ENCODE assay signal across 10 cellular contexts in genomic region chr20:56373942-56374341, GRCh38. TPM values are rescaled to one million over a fixed set of nuclear protein-coding genes. Genes with fewer than 3 reads are reported as not detected.
A peak's percentile ranks its signal among the peaks of the same experiment; 100 is the strongest.
DNase-seq lines count a peak whose midpoint lies in the region; ATAC-seq and TF ChIP-seq lines count a peak whose summit lies in the region.
"Had no signal": no experiment of that assay in that cellular context is flagged by ENCODE, and none has a peak within 500 bp of the region (broad histone marks: within the 10 kb centered on the region; RNA-seq: fewer than 3 reads in every experiment).

No MANE protein-coding gene starts in this region.

- ATAC-seq in HG02759 (IDR thresholded peaks at IDR 0.05; ENCODE audit: unreplicated experiment), result peak; percentile 39
- peak; percentile 62 for ATAC-seq in lung (ENCODE audit: insufficient read depth, low FRiP score)
- ATAC-seq in HG03439 (IDR thresholded peaks at IDR 0.05; ENCODE audit: unreplicated experiment), result no peak

- no peaks in the 10 kb centered on the region for H3K27me3 ChIP-seq in lung (ENCODE audit: control insufficient read depth, insufficient read depth)

- H3K4me3 Mint-ChIP-seq in activated CD4-positive, alpha-beta memory T cell treated with anti-CD3 and anti-CD28 coated beads, Interleukin-2, amount 10 ng/mL, durations not matched to agents 7 days and 5 days, result no peak overlapping the region
- H3K4me3 Mint-ChIP-seq: T-cell had no signal

- no peaks in the 10 kb centered on the region for H3K9me3 Mint-ChIP-seq in activated CD4-positive, alpha-beta memory T cell treated with anti-CD3 and anti-CD28 coated beads, Interleukin-2, amount 10 ng/mL, durations not matched to agents 7 days and 5 days
- H3K9me3 Mint-ChIP-seq: T-cell had no signal

- peaks cover 83% of the 10 kb centered on the region for H3K36me3 Mint-ChIP-seq in activated CD4-positive, alpha-beta memory T cell treated with anti-CD3 and anti-CD28 coated beads, Interleukin-2, amount 10 ng/mL, durations not matched to agents 7 days and 5 days (ENCODE audit: low read depth)

- peaks cover 44% of the 10 kb centered on the region for H3K4me1 Mint-ChIP-seq in activated CD4-positive, alpha-beta memory T cell treated with anti-CD3 and anti-CD28 coated beads, Interleukin-2, amount 10 ng/mL, durations not matched to agents 7 days and 5 days

- POLR2A ChIA-PET in activated CD4-positive, alpha-beta memory T cell treated with anti-CD3 and anti-CD28 coated beads, Interleukin-2, amount 10 ng/mL, durations not matched to agents 7 days and 5 days (lab: Charles Lee), result interaction anchor here (0.7 to 3.8 kb wide), 3 partner anchors 9 to 54 kb away, joined by 3 to 11 read pairs (median 4); partner anchors contain the start of genes AURKA and CSTF1

- H3K27me3 Mint-ChIP-seq in activated CD4-positive, alpha-beta memory T cell treated with anti-CD3 and anti-CD28 coated beads, Interleukin-2, amount 10 ng/mL, durations not matched to agents 7 days and 5 days, result no peaks in the 10 kb centered on the region
- H3K27me3 Mint-ChIP-seq: T-cell had no signal

- no peak overlapping the region for H3K27ac ChIP-seq in lung (ENCODE audit: low read depth in 1 of 2, low read length in 1 of 2)

- DNase-seq in EH (ENCODE audit: low read depth), result peak; percentile 92
- DNase-seq in activated CD4-positive, alpha-beta memory T cell treated with anti-CD3 and anti-CD28 coated beads, Interleukin-2, amount 10 ng/mL, durations not matched to agents 7 days and 5 days, result no peak
- no peak for DNase-seq in lung (ENCODE audit: low spot score)
- DNase-seq in NCI-H2227 treated with DMSO at 0.1 percent for 48 hours (lab: John Stamatoyannopoulos, UW), result no peak
- DNase-seq in mesenteric fat pad (ENCODE audit: low spot score), result no peak
- DNase-seq in mucosa of gallbladder (ENCODE audit: low spot score), result no peak
- DNase-seq: stimulated activated CD4-positive, alpha-beta T cell treated with anti-CD3 and anti-CD28 coated beads, Interleukin-15, amount 100 ng/mL, for 24 hours; T-cell had no signal

- H3K9me3 ChIP-seq in lung (ENCODE audit: control insufficient read depth in 2 of 2, insufficient read depth in 1 of 2, low read length in 1 of 2), result no peaks in the 10 kb centered on the region

- no peak overlapping the region for H3K4me3 ChIP-seq in lung

- 20 to 45% methylated on average over 1 of the region's 1 CpG for WGBS in lung, 2 donors

- no peaks in the 10 kb centered on the region for H3K4me1 ChIP-seq in lung (ENCODE audit: control insufficient read depth in 2 of 2, insufficient read depth in 2 of 2, low read length in 2 of 2)

- no peak for TF ChIP-seq CTCF in lung (IDR thresholded peaks at IDR 0.05; ENCODE audit: control extremely low read depth, extremely low read depth)

- CTCF ChIA-PET in activated CD4-positive, alpha-beta memory T cell treated with anti-CD3 and anti-CD28 coated beads, Interleukin-2, amount 10 ng/mL, durations not matched to agents 7 days and 5 days (lab: Charles Lee), result no interaction called here

- peaks cover 0 to 3% of the 10 kb centered on the region in 2 donors for H3K36me3 ChIP-seq in lung (ENCODE audit: control insufficient read depth in 2 of 2, insufficient read depth in 2 of 2, low read length in 2 of 2)

- H3K27ac Mint-ChIP-seq in activated CD4-positive, alpha-beta memory T cell treated with anti-CD3 and anti-CD28 coated beads, Interleukin-2, amount 10 ng/mL, durations not matched to agents 7 days and 5 days, result peak overlapping the region; percentile 61

RNA-seq across cellular contexts. Expression of gene FAM210B, which starts 15.2 kb away (rescaled TPM):
- 1 to 10 TPM; 3.7 to 4.3 TPM for total RNA-seq in activated CD4-positive, alpha-beta memory T cell treated with anti-CD3 and anti-CD28 coated beads, Interleukin-2, amount 10 ng/mL, durations not matched to agents 7 days and 5 days
- total RNA-seq in lung (10 to 100 TPM; 27.3 to 41.7 TPM), mesenteric fat pad (48.3 TPM), mucosa of gallbladder (72.9 TPM)
- polyA plus RNA-seq in lung, result 10 to 100 TPM; 18.7 to 22.8 TPM

RNA-seq across cellular contexts. Expression of gene AURKA, which starts 18.1 kb away (rescaled TPM):
- total RNA-seq in activated CD4-positive, alpha-beta memory T cell treated with anti-CD3 and anti-CD28 coated beads, Interleukin-2, amount 10 ng/mL, durations not matched to agents 7 days and 5 days, result 10 to 100 TPM; 91.9 to 95.4 TPM
- total RNA-seq in lung (1 to 10 TPM; 3.6 to 6.2 TPM), mesenteric fat pad (1.4 TPM), mucosa of gallbladder (4.6 TPM)
- polyA plus RNA-seq in lung, result 1 to 10 TPM; 1.5 to 2.7 TPM

RNA-seq across cellular contexts. Expression of gene CSTF1, which starts 18.5 kb away (rescaled TPM):
- total RNA-seq in activated CD4-positive, alpha-beta memory T cell treated with anti-CD3 and anti-CD28 coated beads, Interleukin-2, amount 10 ng/mL, durations not matched to agents 7 days and 5 days, result 10 to 100 TPM; 61.5 to 64.9 TPM
- total RNA-seq in lung (10 to 100 TPM; 23.5 to 36.1 TPM), mesenteric fat pad (21.2 TPM), mucosa of gallbladder (24.1 TPM)
- 10 to 100 TPM in 1 of 2 donors, 1 to 10 TPM in 1; 6.4 to 14.7 TPM for polyA plus RNA-seq in lung

RNA-seq across cellular contexts. Expression of gene CASS4, which starts 38.1 kb away (rescaled TPM):
- total RNA-seq in activated CD4-positive, alpha-beta memory T cell treated with anti-CD3 and anti-CD28 coated beads, Interleukin-2, amount 10 ng/mL, durations not matched to agents 7 days and 5 days, result 10 to 100 TPM; 13.2 TPM
- total RNA-seq in lung (10 to 100 TPM; 19.7 to 30.7 TPM), mesenteric fat pad (3.1 TPM), mucosa of gallbladder (2.0 TPM)
- polyA plus RNA-seq in lung, result 1 to 10 TPM; 4.5 to 9.9 TPM

Comparison
In these comparisons a context has a peak if more than half of its experiments do, and no peak if none do; other contexts are left out.
1. RNA of gene AURKA, which starts 18.1 kb away (total RNA-seq): 91.9 to 95.4 TPM in activated CD4-positive, alpha-beta memory T cell treated with anti-CD3 and anti-CD28 coated beads, Interleukin-2, amount 10 ng/mL, durations not matched to agents 7 days and 5 days; 3.6 to 6.2 TPM in lung, 4.6 TPM in mucosa of gallbladder (single experiment) and 1.4 TPM in mesenteric fat pad (single experiment); every median in the first group is over 10 times any median in the second.